ENCODE assay signal across 2 cellular contexts in the genomic region with DNA sequence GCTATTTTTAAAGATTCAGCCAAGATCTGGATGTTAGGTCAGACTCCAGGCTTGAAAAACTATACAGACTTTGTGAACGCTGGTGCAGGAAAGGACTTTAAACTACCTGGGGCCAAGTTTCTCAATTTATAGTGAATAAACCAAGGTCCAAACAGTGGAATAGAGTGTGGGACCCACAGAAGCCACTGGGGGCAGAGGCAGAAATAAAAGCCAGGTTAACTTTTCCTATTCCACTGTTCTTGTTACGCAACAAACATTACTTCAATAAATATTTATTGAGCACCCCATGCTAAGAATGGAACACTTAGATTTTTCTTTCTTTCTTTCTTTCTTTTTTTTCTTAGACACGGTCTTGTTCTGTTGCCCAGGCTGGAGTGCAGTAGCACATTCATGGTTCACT.
TF ChIP-seq lines count a peak whose summit lies in the region.

No MANE protein-coding gene starts in this region.

TF ChIP-seq in SK-N-SH, 30 proteins besides CTCF, POLR2A, EP300 and RAD21 (continued from another document):
- TF ChIP-seq, protein P1, sequence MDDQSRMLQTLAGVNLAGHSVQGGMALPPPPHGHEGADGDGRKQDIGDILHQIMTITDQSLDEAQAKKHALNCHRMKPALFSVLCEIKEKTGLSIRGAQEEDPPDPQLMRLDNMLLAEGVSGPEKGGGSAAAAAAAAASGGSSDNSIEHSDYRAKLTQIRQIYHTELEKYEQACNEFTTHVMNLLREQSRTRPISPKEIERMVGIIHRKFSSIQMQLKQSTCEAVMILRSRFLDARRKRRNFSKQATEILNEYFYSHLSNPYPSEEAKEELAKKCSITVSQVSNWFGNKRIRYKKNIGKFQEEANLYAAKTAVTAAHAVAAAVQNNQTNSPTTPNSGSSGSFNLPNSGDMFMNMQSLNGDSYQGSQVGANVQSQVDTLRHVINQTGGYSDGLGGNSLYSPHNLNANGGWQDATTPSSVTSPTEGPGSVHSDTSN (IDR thresholded peaks at IDR 0.05): no peak
- TF ChIP-seq, protein P2, sequence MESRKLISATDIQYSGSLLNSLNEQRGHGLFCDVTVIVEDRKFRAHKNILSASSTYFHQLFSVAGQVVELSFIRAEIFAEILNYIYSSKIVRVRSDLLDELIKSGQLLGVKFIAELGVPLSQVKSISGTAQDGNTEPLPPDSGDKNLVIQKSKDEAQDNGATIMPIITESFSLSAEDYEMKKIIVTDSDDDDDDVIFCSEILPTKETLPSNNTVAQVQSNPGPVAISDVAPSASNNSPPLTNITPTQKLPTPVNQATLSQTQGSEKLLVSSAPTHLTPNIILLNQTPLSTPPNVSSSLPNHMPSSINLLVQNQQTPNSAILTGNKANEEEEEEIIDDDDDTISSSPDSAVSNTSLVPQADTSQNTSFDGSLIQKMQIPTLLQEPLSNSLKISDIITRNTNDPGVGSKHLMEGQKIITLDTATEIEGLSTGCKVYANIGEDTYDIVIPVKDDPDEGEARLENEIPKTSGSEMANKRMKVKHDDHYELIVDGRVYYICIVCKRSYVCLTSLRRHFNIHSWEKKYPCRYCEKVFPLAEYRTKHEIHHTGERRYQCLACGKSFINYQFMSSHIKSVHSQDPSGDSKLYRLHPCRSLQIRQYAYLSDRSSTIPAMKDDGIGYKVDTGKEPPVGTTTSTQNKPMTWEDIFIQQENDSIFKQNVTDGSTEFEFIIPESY (IDR thresholded peaks at IDR 0.05; ENCODE audit: borderline replicate concordance, low read depth): no peak
- TF ChIP-seq POLR2AphosphoS5 (IDR thresholded peaks at IDR 0.05; ENCODE audit: low read depth, low read length): no peak
- TF ChIP-seq, protein P3, sequence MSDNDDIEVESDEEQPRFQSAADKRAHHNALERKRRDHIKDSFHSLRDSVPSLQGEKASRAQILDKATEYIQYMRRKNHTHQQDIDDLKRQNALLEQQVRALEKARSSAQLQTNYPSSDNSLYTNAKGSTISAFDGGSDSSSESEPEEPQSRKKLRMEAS (IDR thresholded peaks at IDR 0.05; ENCODE audit: low read depth): no peak
- no peak for TF ChIP-seq RCOR1 (IDR thresholded peaks at IDR 0.05; ENCODE audit: low read length)
- TF ChIP-seq NFIC (IDR thresholded peaks at IDR 0.05; ENCODE audit: borderline replicate concordance): no peak
- TF ChIP-seq, protein P4, sequence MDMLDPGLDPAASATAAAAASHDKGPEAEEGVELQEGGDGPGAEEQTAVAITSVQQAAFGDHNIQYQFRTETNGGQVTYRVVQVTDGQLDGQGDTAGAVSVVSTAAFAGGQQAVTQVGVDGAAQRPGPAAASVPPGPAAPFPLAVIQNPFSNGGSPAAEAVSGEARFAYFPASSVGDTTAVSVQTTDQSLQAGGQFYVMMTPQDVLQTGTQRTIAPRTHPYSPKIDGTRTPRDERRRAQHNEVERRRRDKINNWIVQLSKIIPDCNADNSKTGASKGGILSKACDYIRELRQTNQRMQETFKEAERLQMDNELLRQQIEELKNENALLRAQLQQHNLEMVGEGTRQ (IDR thresholded peaks at IDR 0.05; ENCODE audit: borderline replicate concordance, low read depth, low read length): no peak
- TF ChIP-seq, protein P5, sequence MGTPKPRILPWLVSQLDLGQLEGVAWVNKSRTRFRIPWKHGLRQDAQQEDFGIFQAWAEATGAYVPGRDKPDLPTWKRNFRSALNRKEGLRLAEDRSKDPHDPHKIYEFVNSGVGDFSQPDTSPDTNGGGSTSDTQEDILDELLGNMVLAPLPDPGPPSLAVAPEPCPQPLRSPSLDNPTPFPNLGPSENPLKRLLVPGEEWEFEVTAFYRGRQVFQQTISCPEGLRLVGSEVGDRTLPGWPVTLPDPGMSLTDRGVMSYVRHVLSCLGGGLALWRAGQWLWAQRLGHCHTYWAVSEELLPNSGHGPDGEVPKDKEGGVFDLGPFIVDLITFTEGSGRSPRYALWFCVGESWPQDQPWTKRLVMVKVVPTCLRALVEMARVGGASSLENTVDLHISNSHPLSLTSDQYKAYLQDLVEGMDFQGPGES (IDR thresholded peaks at IDR 0.05; ENCODE audit: low read depth, low read length): no peak
- TF ChIP-seq GABPA (IDR thresholded peaks at IDR 0.05; ENCODE audit: low read depth): no peak
- TF ChIP-seq FOXJ3 (CRISPR knock-in tag; IDR thresholded peaks at IDR 0.05): no peak
- TF ChIP-seq, protein P6, sequence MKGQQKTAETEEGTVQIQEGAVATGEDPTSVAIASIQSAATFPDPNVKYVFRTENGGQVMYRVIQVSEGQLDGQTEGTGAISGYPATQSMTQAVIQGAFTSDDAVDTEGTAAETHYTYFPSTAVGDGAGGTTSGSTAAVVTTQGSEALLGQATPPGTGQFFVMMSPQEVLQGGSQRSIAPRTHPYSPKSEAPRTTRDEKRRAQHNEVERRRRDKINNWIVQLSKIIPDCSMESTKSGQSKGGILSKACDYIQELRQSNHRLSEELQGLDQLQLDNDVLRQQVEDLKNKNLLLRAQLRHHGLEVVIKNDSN (IDR thresholded peaks at IDR 0.05; ENCODE audit: borderline replicate concordance, low read depth): no peak
- no peak for TF ChIP-seq YY1 (IDR thresholded peaks at IDR 0.05; ENCODE audit: low read depth)

TF ChIP-seq in SK-N-SH treated with all-trans-retinoic acid at 6 μM for 48 hours, 23 proteins besides CTCF, POLR2A, EP300 and RAD21 (continued from another document):
- TF ChIP-seq BACH2 (CRISPR knock-in tag; IDR thresholded peaks at IDR 0.05; ENCODE audit: borderline replicate concordance) (no peak), SNAI2 (CRISPR knock-in tag; IDR thresholded peaks at IDR 0.05) (no peak), CSDC2 (CRISPR knock-in tag; IDR thresholded peaks at IDR 0.05) (no peak), ISL1 (CRISPR knock-in tag; IDR thresholded peaks at IDR 0.05) (no peak), RARB (CRISPR knock-in tag; IDR thresholded peaks at IDR 0.05) (no peak)
- TF ChIP-seq, protein P7, sequence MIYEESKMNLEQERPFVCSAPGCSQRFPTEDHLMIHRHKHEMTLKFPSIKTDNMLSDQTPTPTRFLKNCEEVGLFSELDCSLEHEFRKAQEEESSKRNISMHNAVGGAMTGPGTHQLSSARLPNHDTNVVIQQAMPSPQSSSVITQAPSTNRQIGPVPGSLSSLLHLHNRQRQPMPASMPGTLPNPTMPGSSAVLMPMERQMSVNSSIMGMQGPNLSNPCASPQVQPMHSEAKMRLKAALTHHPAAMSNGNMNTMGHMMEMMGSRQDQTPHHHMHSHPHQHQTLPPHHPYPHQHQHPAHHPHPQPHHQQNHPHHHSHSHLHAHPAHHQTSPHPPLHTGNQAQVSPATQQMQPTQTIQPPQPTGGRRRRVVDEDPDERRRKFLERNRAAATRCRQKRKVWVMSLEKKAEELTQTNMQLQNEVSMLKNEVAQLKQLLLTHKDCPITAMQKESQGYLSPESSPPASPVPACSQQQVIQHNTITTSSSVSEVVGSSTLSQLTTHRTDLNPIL (CRISPR knock-in tag; IDR thresholded peaks at IDR 0.05; ENCODE audit: low read depth): no peak
- TF ChIP-seq, protein P8, sequence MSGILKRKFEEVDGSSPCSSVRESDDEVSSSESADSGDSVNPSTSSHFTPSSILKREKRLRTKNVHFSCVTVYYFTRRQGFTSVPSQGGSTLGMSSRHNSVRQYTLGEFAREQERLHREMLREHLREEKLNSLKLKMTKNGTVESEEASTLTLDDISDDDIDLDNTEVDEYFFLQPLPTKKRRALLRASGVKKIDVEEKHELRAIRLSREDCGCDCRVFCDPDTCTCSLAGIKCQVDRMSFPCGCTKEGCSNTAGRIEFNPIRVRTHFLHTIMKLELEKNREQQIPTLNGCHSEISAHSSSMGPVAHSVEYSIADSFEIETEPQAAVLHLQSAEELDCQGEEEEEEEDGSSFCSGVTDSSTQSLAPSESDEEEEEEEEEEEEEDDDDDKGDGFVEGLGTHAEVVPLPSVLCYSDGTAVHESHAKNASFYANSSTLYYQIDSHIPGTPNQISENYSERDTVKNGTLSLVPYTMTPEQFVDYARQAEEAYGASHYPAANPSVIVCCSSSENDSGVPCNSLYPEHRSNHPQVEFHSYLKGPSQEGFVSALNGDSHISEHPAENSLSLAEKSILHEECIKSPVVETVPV (CRISPR knock-in tag; IDR thresholded peaks at IDR 0.05): no peak
